Comparison of ENCODE assay signal across 16 cellular contexts in the genomic region with DNA sequence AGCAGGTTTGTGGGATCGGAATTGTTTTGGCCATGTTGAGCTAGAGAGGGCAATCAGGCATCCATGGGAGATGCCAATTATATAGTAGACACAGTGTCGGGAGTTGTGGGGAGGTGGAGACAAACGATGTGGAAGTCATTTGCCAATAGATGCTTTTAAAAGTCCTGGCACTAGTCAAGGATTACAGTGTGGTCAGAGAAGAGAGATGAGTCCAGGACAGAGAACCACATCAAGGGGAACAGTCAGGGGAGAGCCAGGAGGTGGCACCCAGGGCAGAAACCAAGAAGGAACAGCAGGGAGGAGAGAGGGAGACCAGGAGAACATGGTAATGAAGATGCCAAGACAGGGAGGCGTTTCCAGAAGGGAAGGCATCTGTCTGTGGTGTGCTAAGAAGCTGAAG.
DNase-seq lines count a peak whose midpoint lies in the region; ATAC-seq, FAIRE-seq and TF ChIP-seq lines count a peak whose summit lies in the region.
"Had no signal": no experiment of that assay in that cellular context is flagged by ENCODE, and none has a peak within 500 bp of the region (broad histone marks: within the 10 kb centered on the region; RNA-seq: fewer than 3 reads in every experiment).

No MANE protein-coding gene starts in this region.

- H3K4me2 ChIP-seq in H1 (ENCODE audit: insufficient read depth in 1 of 2, low read depth in 2 of 2, low read length in 2 of 2), result no peak overlapping the region

- POLR2A ChIA-PET in H1 (lab: Charles Lee; ENCODE audit: partially characterized antibody) (no interaction called here), WTC11 (lab: Charles Lee) (no interaction called here)

- H2AK5ac ChIP-seq in H1 (ENCODE audit: low read depth, low read length), result 0 out of 2 replicates have a peak overlapping the region, but pooled peaks have one; percentile 61

- no peak overlapping the region for H2BK120ac ChIP-seq in H1 (replicated peaks; ENCODE audit: low read depth, low read length)

- no peaks in the 10 kb centered on the region for H3K79me2 ChIP-seq in H1 (ENCODE audit: control insufficient read depth in 1 of 2, insufficient read depth in 2 of 2, low read length in 2 of 2)

- no peaks in the 10 kb centered on the region for H3K36me3 Mint-ChIP-seq in neural crest cell (ENCODE audit: low read depth)
- no peaks in the 10 kb centered on the region for H3K36me3 Mint-ChIP-seq in WTC11
- H3K36me3 Mint-ChIP-seq in osteocyte (ENCODE audit: unreplicated experiment), result no peaks in the 10 kb centered on the region

- no peak for TF ChIP-seq RAD21 in H1 (IDR thresholded peaks at IDR 0.05 in 1 of 2, conservative IDR thresholded peaks at IDR 0.05 in 1 of 2; ENCODE audit: low read depth in 2 of 2, low read length in 2 of 2)

- H3K36me3 ChIP-seq in H1 (ENCODE audit: control insufficient read depth in 2 of 4, insufficient read depth in 4 of 4, low read length in 3 of 4), result no peaks in the 10 kb centered on the region
- H3K36me3 ChIP-seq: MG63 had no signal

- DNase-seq in LoVo (ENCODE audit: low spot score), result peak; percentile 55
- no peak for DNase-seq in H1 (ENCODE audit: low read depth in 1 of 2, low spot score in 2 of 2)
- DNase-seq in neural crest cell (ENCODE audit: low read depth, low spot score), result no peak
- DNase-seq in WTC11 (ENCODE audit: low spot score), result no peak
- DNase-seq in NCI-H1930 (lab: John Stamatoyannopoulos, UW), result no peak
- DNase-seq in osteocyte (ENCODE audit: extremely low spot score, unreplicated experiment), result no peak
- DNase-seq: GDM1, GOT3, MG63, NCI-H1092 treated with DMSO at 0.1 percent for 48 hours, NCI-H82 had no signal

- no peaks in the 10 kb centered on the region for H4K20me1 ChIP-seq in H1 (replicated peaks in 1 of 2; ENCODE audit: control insufficient read depth in 1 of 2, insufficient read depth in 2 of 2, low read length in 2 of 2)

- peaks cover 0 to 2% (median 0%) of the 10 kb centered on the region in 4 experiments; a peak in 1 of 7 replicates for H3K4me1 ChIP-seq in H1 (replicated peaks in 1 of 4; ENCODE audit: control insufficient read depth in 3 of 4, insufficient read depth in 4 of 4, low read length in 3 of 4)

- no peak for TF ChIP-seq POLR2A in H1 (IDR thresholded peaks at IDR 0.05; ENCODE audit: control extremely low read depth in 1 of 2, low read depth in 2 of 2, low read length in 2 of 2)

- H2BK12ac ChIP-seq in H1 (ENCODE audit: low read depth, low read length), result no peak overlapping the region

- H3K4me1 Mint-ChIP-seq in neural crest cell, result peaks cover 14% of the 10 kb centered on the region
- peaks cover 5% of the 10 kb centered on the region for H3K4me1 Mint-ChIP-seq in WTC11
- H3K4me1 Mint-ChIP-seq in osteocyte (ENCODE audit: unreplicated experiment), result peaks cover 24% of the 10 kb centered on the region

- no peak for TF ChIP-seq EP300 in H1 (IDR thresholded peaks at IDR 0.05; ENCODE audit: borderline replicate concordance in 1 of 2, low read depth in 2 of 2, low read length in 2 of 2)

- no peak overlapping the region for H2AFZ ChIP-seq in H1 (ENCODE audit: low read length)

- H2BK5ac ChIP-seq in H1 (ENCODE audit: low read depth, low read length), result no peak overlapping the region

- no peak overlapping the region for H3K23ac ChIP-seq in H1 (ENCODE audit: insufficient read length)

- WGBS in H1 (ENCODE audit: extremely low coverage in 1 of 2, insufficient coverage in 1 of 2, insufficient read length in 1 of 2, insufficient replicate concordance in 2 of 2, low coverage in 1 of 2, low lambda C conversion rate in 2 of 2, missing lambda C conversion rate in 1 of 2), 2 experiments, result 96% methylated on average over 4 of the region's 4 CpGs; no CpG with 5 or more reads in 1 of the 2 experiments

- H3K56ac ChIP-seq in H1 (replicated peaks; ENCODE audit: insufficient read length, low read depth, low read length), result no peak overlapping the region

- H3K9me3 Mint-ChIP-seq in neural crest cell (peaks cover 2% of the 10 kb centered on the region), WTC11 (peaks cover 8% of the 10 kb centered on the region), osteocyte (ENCODE audit: unreplicated experiment) (peaks cover 3% of the 10 kb centered on the region)

- H3K4ac ChIP-seq in H1 (replicated peaks; ENCODE audit: insufficient read length, low read depth, low read length), result no peak overlapping the region

- no peak overlapping the region for H3K27ac ChIP-seq in H1 (ENCODE audit: low read depth, low read length)

- H3K18ac ChIP-seq in H1 (ENCODE audit: extremely low read depth, low read length), result no peak overlapping the region

- peaks cover 2% of the 10 kb centered on the region for H3K27me3 Mint-ChIP-seq in neural crest cell (ENCODE audit: low read depth)
- H3K27me3 Mint-ChIP-seq in WTC11 (ENCODE audit: low read depth), result peaks cover 5% of the 10 kb centered on the region
- H3K27me3 Mint-ChIP-seq in osteocyte (ENCODE audit: unreplicated experiment), result no peaks in the 10 kb centered on the region
- H3K27me3 Mint-ChIP-seq: B cell had no signal

- no peaks in the 10 kb centered on the region for H3K79me1 ChIP-seq in H1 (ENCODE audit: low read depth, low read length)

- H3K27me3 ChIP-seq in H1 (replicated peaks in 1 of 4; ENCODE audit: control insufficient read depth in 3 of 4, extremely low read depth in 1 of 4, insufficient read depth in 3 of 4, low read length in 3 of 4), result no peaks in the 10 kb centered on the region; a peak in 2 of 7 replicates
- H3K27me3 ChIP-seq: MG63 had no signal

- H3K9ac ChIP-seq in H1 (replicated peaks in 1 of 4; ENCODE audit: extremely low read depth in 1 of 4, low read depth in 3 of 4, low read length in 3 of 4), result no peak overlapping the region

- H3K9me3 ChIP-seq in H1 (ENCODE audit: insufficient read depth in 2 of 2, low read depth in 1 of 2, low read length in 1 of 2), result no peaks in the 10 kb centered on the region
- H3K9me3 ChIP-seq: MG63 had no signal

- no peaks in the 10 kb centered on the region; the same call in 1 of the 2 replicates for H3K23me2 ChIP-seq in H1 (ENCODE audit: low read depth, low read length)

- H3K4me3 Mint-ChIP-seq in neural crest cell (no peak overlapping the region), WTC11 (no peak overlapping the region), osteocyte (ENCODE audit: unreplicated experiment) (no peak overlapping the region)
- H3K4me3 Mint-ChIP-seq: B cell had no signal

- no peak for FAIRE-seq in H1 (lab: Jason Lieb, UNC)
- FAIRE-seq: GM12878 had no signal

- H3K14ac ChIP-seq in H1 (ENCODE audit: insufficient read length), result no peak overlapping the region

- no peak overlapping the region for H3K4me3 ChIP-seq in H1 (ENCODE audit: extremely low read depth in 1 of 4, insufficient read depth in 2 of 4, low read depth in 3 of 4, low read length in 4 of 4)
- H3K4me3 ChIP-seq: GM12878, MG63 had no signal

- no peak overlapping the region for H4K91ac ChIP-seq in H1 (replicated peaks; ENCODE audit: insufficient read length, low read length)

- H3K27ac Mint-ChIP-seq in neural crest cell (ENCODE audit: unreplicated experiment), result peak overlapping the region; percentile 2
- H3K27ac Mint-ChIP-seq in WTC11, result no peak overlapping the region
- H3K27ac Mint-ChIP-seq in osteocyte (ENCODE audit: unreplicated experiment), result no peak overlapping the region
- H3K27ac Mint-ChIP-seq: B cell had no signal

- CTCF ChIA-PET in H1 (lab: Charles Lee; ENCODE audit: partially characterized antibody) (no interaction called here), WTC11 (lab: Charles Lee) (no interaction called here)

- no peak overlapping the region for H4K8ac ChIP-seq in H1 (ENCODE audit: extremely low read depth, insufficient read depth, low read length)

- 0 out of 2 replicates have a peak overlapping the region, but pooled peaks have one; percentile 34 for H2BK15ac ChIP-seq in H1 (ENCODE audit: low read length)

- H2BK20ac ChIP-seq in H1 (ENCODE audit: low read length), result no peak overlapping the region

- H4K5ac ChIP-seq in H1 (ENCODE audit: insufficient read length, low read depth, low read length), result no peak overlapping the region

- TF ChIP-seq CTCF in H1 (IDR thresholded peaks at IDR 0.05; ENCODE audit: control extremely low read depth in 1 of 3, insufficient read depth in 1 of 3, low read depth in 1 of 3, low read length in 3 of 3) (no peak), neural crest cell (conservative IDR thresholded peaks at IDR 0.05) (no peak), WTC11 (IDR thresholded peaks at IDR 0.05) (no peak), osteocyte (IDR thresholded peaks at IDR 0.05) (no peak)

- ATAC-seq in WTC11, result no peak
- no peak for ATAC-seq in HG03196 (IDR thresholded peaks at IDR 0.05; ENCODE audit: unreplicated experiment)
- ATAC-seq: GM12878, Panc1, Right ventricle myocardium inferior had no signal

TF ChIP-seq in H1, 55 proteins besides CTCF, POLR2A, EP300 and RAD21 (continues in another document):
- no peak for TF ChIP-seq PHF8 (conservative IDR thresholded peaks at IDR 0.05; ENCODE audit: low read depth, low read length)
- no peak for TF ChIP-seq ASH2L (IDR thresholded peaks at IDR 0.05; ENCODE audit: low read length)
- TF ChIP-seq HDAC2 (IDR thresholded peaks at IDR 0.05; ENCODE audit: borderline replicate concordance in 1 of 2, low read depth in 2 of 2, low read length in 2 of 2), result no peak
- TF ChIP-seq POU5F1 (IDR thresholded peaks at IDR 0.05; ENCODE audit: low read depth, low read length), result no peak
- no peak for TF ChIP-seq SP4 (IDR thresholded peaks at IDR 0.05; ENCODE audit: low read length)
- TF ChIP-seq KDM4A (IDR thresholded peaks at IDR 0.05; ENCODE audit: low read depth, low read length, severe bottlenecking), result no peak
- no peak for TF ChIP-seq SIRT6 (IDR thresholded peaks at IDR 0.05; ENCODE audit: low read length)
- no peak for TF ChIP-seq YY1 (IDR thresholded peaks at IDR 0.05; ENCODE audit: low read depth, low read length)

TF ChIP-seq in WTC11, 78 proteins besides CTCF, POLR2A, EP300 and RAD21 (continues in another document):
- TF ChIP-seq ZBTB21 (CRISPR knock-in tag; IDR thresholded peaks at IDR 0.05; ENCODE audit: borderline replicate concordance) (no peak), NFATC4 (CRISPR knock-in tag; IDR thresholded peaks at IDR 0.05) (no peak), MYBL2 (CRISPR knock-in tag; IDR thresholded peaks at IDR 0.05) (no peak)
- TF ChIP-seq, protein P1, sequence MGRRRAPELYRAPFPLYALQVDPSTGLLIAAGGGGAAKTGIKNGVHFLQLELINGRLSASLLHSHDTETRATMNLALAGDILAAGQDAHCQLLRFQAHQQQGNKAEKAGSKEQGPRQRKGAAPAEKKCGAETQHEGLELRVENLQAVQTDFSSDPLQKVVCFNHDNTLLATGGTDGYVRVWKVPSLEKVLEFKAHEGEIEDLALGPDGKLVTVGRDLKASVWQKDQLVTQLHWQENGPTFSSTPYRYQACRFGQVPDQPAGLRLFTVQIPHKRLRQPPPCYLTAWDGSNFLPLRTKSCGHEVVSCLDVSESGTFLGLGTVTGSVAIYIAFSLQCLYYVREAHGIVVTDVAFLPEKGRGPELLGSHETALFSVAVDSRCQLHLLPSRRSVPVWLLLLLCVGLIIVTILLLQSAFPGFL (CRISPR knock-in tag; IDR thresholded peaks at IDR 0.05; ENCODE audit: borderline replicate concordance), result no peak
